ENCODE assay signal across 1 cellular context in genomic region chr10:15824498-15824897, GRCh38.
TF ChIP-seq lines count a peak whose summit lies in the region.

No MANE protein-coding gene starts in this region.

TF ChIP-seq in GM12878, 131 proteins besides CTCF, POLR2A, EP300 and RAD21 (continued from another document):
- TF ChIP-seq RELB (IDR thresholded peaks at IDR 0.05; ENCODE audit: low read depth): no peak
- no peak for TF ChIP-seq ZSCAN29 (IDR thresholded peaks at IDR 0.05)
